8 cellular contexts compared by ENCODE assay signal in genomic region chr16:73047536-73048291, GRCh38. TPM values are rescaled to one million over a fixed set of nuclear protein-coding genes. Genes with fewer than 3 reads are reported as not detected.
A peak's percentile ranks its signal among the peaks of the same experiment; 100 is the strongest.
DNase-seq lines count a peak whose midpoint lies in the region; ATAC-seq and TF ChIP-seq lines count a peak whose summit lies in the region.

ZFHX3 (minus strand) TSS chr16:73048128; CDS start chr16:72960145, 87,983 bp downstream.

- H3K36me3 ChIP-seq in right atrium auricular region, result no peaks in the 10 kb centered on the region
- no peaks in the 10 kb centered on the region for H3K36me3 ChIP-seq in prostate gland

- TF ChIP-seq CTCF in AG10803 (conservative IDR thresholded peaks at IDR 0.05; ENCODE audit: low read length) (peak; percentile 15; the same call in 1 of the 2 replicates), right atrium auricular region (IDR thresholded peaks at IDR 0.05) (peak in 1 of 2 donors; percentile 50), prostate gland (IDR thresholded peaks at IDR 0.05) (peak in 1 of 4 experiments; percentile 29)

- H3K4me3 ChIP-seq in AG10803 (ENCODE audit: low read length) (peak within 1 kb of the TSS; percentile 89), right atrium auricular region (peak within 1 kb of the TSS; percentile 70 to 87), prostate gland (peak within 1 kb of the TSS; percentile 79 to 92)

- intact Hi-C loops in prostate gland (cut with DNase I), result loop anchor here (5.0 kb wide), 4 partner anchors 60 to 215 kb away; no protein-coding TSS in a partner anchor

- H3K9me3 ChIP-seq in right atrium auricular region, result no peaks in the 10 kb centered on the region
- H3K9me3 ChIP-seq in prostate gland, result no peaks in the 10 kb centered on the region

- H3K4me1 ChIP-seq in right atrium auricular region (peaks cover 0 to 64% of the 10 kb centered on the region in 2 donors), prostate gland (replicated peaks) (peaks cover 46% of the 10 kb centered on the region)

- peak; percentile 11 for TF ChIP-seq POLR2A in prostate gland (IDR thresholded peaks at IDR 0.05)

- H3K27ac ChIP-seq in adipose tissue (ENCODE audit: low read depth, low read length), result peak within 1 kb of the TSS; percentile 31
- peak within 1 kb of the TSS; percentile 85 to 91 for H3K27ac ChIP-seq in right atrium auricular region
- peak within 1 kb of the TSS; percentile 97 to 100 for H3K27ac ChIP-seq in prostate gland

- peak; percentile 73 for DNase-seq in AG10803 (ENCODE audit: low read depth)
- peak; percentile 17 for DNase-seq in NCI-H345 treated with DMSO at 0.1 percent for 48 hours (lab: John Stamatoyannopoulos, UW; ENCODE audit: unreplicated experiment)
- DNase-seq in right atrium auricular region (ENCODE audit: low spot score), result peak; percentile 90
- DNase-seq in prostate gland (ENCODE audit: low spot score), result peak; percentile 78
- DNase-seq in HPDE6-E6E7 (ENCODE audit: extremely low spot score), result no peak

- H3K27me3 ChIP-seq in right atrium auricular region (no peaks in the 10 kb centered on the region), prostate gland (replicated peaks; ENCODE audit: insufficient read depth) (no peaks in the 10 kb centered on the region)

- WGBS in adipose tissue, 3 donors, result 0 to 2% (median 1%) methylated on average over 46 to 63 of the region's 64 CpGs
- WGBS in prostate gland, result under 1% methylated on average over 30 of the region's 64 CpGs

- ATAC-seq in GM18502 (IDR thresholded peaks at IDR 0.05; ENCODE audit: poor library complexity, unreplicated experiment) (peak; percentile 76), HG02884 (IDR thresholded peaks at IDR 0.05; ENCODE audit: unreplicated experiment) (peak; percentile 77)

RNA-seq across cellular contexts. Expression of gene ZFHX3, which starts in this region (rescaled TPM):
- polyA plus RNA-seq in adipose tissue, result 1 to 10 TPM; 2.0 to 5.4 (median 2.5) TPM
- total RNA-seq in right atrium auricular region, result 10 to 100 TPM in 1 of 2 donors, 1 to 10 TPM in 1; 9.2 to 18.9 TPM
- total RNA-seq in prostate gland, result 10 to 100 TPM; 51.1 to 53.9 TPM

Comparison
In these comparisons a context has a peak if more than half of its experiments do, and no peak if none do; other contexts are left out.
1. H3K27ac ChIP-seq: peak in every context shown above with its lines; median percentile 98 in prostate gland; 88 in right atrium auricular region; 31 in adipose tissue.